ENCODE assay signal across 8 cellular contexts in the genomic region with DNA sequence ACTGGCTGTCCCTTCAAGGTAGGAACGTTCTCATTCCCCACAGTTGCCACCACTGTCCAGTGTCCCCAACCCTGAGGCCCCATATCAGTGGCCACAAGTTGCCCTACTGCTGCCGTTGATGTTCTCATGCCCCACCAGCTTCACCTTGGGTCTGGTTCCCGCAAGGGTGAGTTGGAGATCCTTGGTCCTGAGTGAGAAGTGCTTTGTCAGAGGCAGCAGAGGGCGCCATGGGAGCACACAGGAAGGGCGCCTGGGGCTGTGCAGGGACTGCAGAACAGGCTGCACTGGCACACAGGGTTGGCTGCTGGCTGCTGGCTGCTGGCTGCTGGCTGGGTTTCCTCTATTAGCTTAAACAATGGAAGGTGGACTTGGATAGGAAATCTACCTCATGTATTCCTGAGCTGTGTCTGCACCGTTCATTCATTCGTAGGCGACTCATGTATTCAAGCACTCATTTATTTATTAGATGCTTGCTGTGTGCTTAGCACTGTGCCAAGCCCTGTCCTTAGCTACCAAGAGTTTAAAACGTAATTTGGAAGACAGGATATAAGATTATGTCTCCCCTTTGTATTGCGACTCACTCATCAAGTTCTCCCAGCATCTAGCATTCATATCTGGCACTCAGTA. TPM values are rescaled to one million over a fixed set of nuclear protein-coding genes. Genes with fewer than 3 reads are reported as not detected.
A peak's percentile ranks its signal among the peaks of the same experiment; 100 is the strongest.
DNase-seq lines count a peak whose midpoint lies in the region; ATAC-seq and TF ChIP-seq lines count a peak whose summit lies in the region.

No MANE protein-coding gene starts in this region.

- no peaks in the 10 kb centered on the region for H3K9me3 Mint-ChIP-seq in activated naive CD4-positive, alpha-beta T cell treated with anti-CD3 and anti-CD28 coated beads, Interleukin-2, amount 10 ng/mL, durations not matched to agents 7 days and 5 days
- no peaks in the 10 kb centered on the region for H3K9me3 Mint-ChIP-seq in mesothelial cell of epicardium

- no peaks in the 10 kb centered on the region for H3K36me3 Mint-ChIP-seq in activated naive CD4-positive, alpha-beta T cell treated with anti-CD3 and anti-CD28 coated beads, Interleukin-2, amount 10 ng/mL, durations not matched to agents 7 days and 5 days
- no peaks in the 10 kb centered on the region for H3K36me3 Mint-ChIP-seq in mesothelial cell of epicardium

- peaks cover 23% of the 10 kb centered on the region for H3K4me1 Mint-ChIP-seq in activated naive CD4-positive, alpha-beta T cell treated with anti-CD3 and anti-CD28 coated beads, Interleukin-2, amount 10 ng/mL, durations not matched to agents 7 days and 5 days
- H3K4me1 Mint-ChIP-seq in mesothelial cell of epicardium = no peaks in the 10 kb centered on the region

- DNase-seq in EH (ENCODE audit: low read depth) (peak; percentile 62), HUDEP-2 (lab: John Stamatoyannopoulos, UW; ENCODE audit: unreplicated experiment in 76 of 76) (peak in 65 of 76 experiments; percentile 10 to 81 (median 47)), NOMO-1 treated with dmso at 0.1 percent for 144 hours (lab: John Stamatoyannopoulos, UW; ENCODE audit: unreplicated experiment) (peak; percentile 84), left ventricle myocardium superior (peak; percentile 65), mesothelial cell of epicardium (ENCODE audit: low spot score in 2 of 2, unreplicated experiment in 2 of 2) (no peak)
- peak; percentile 63 for DNase-seq in activated naive CD4-positive, alpha-beta T cell treated with anti-CD3 and anti-CD28 coated beads, Interleukin-2, amount 10 ng/mL, durations not matched to agents 7 days and 5 days
- DNase-seq in stimulated activated CD4-positive, alpha-beta T cell treated with anti-CD3 and anti-CD28 coated beads, Interleukin-4, amount 100 ng/mL, for 1 hour = peak; percentile 33

- TF ChIP-seq CTCF in mesothelial cell of epicardium (IDR thresholded peaks at IDR 0.05; ENCODE audit: unreplicated experiment) = no peak

- ATAC-seq in left ventricle myocardium superior = peak; percentile 65
- no peak for ATAC-seq in GM18867 (IDR thresholded peaks at IDR 0.05; ENCODE audit: unreplicated experiment)

- intact Hi-C loops in left ventricle myocardium superior (cut with micrococcal nuclease) = no loop called here

- no peak overlapping the region for H3K27ac Mint-ChIP-seq in activated naive CD4-positive, alpha-beta T cell treated with anti-CD3 and anti-CD28 coated beads, Interleukin-2, amount 10 ng/mL, durations not matched to agents 7 days and 5 days
- H3K27ac Mint-ChIP-seq in mesothelial cell of epicardium = no peak overlapping the region

- H3K27me3 Mint-ChIP-seq in activated naive CD4-positive, alpha-beta T cell treated with anti-CD3 and anti-CD28 coated beads, Interleukin-2, amount 10 ng/mL, durations not matched to agents 7 days and 5 days = peaks cover 36% of the 10 kb centered on the region
- peaks cover 10% of the 10 kb centered on the region for H3K27me3 Mint-ChIP-seq in mesothelial cell of epicardium (ENCODE audit: low read depth)

- H3K4me3 Mint-ChIP-seq in activated naive CD4-positive, alpha-beta T cell treated with anti-CD3 and anti-CD28 coated beads, Interleukin-2, amount 10 ng/mL, durations not matched to agents 7 days and 5 days = no peak overlapping the region
- H3K4me3 Mint-ChIP-seq in mesothelial cell of epicardium = no peak overlapping the region

- CTCF ChIA-PET in activated naive CD4-positive, alpha-beta T cell treated with anti-CD3 and anti-CD28 coated beads, Interleukin-2, amount 10 ng/mL, durations not matched to agents 7 days and 5 days (lab: Charles Lee) = interaction anchor here (0.7 to 9.2 kb wide), 16 partner anchors 9 to 155 kb away, joined by 3 to 172 read pairs (median 4); no protein-coding TSS in a partner anchor

RNA-seq across cellular contexts. Expression of a gene that starts 2.1 kb away (rescaled TPM):
- total RNA-seq in left ventricle myocardium superior (87.0 TPM), mesothelial cell of epicardium (2.0 to 4.2 TPM (median 3.5 TPM) in 3 replicates)

RNA-seq across cellular contexts. Expression of a gene that starts 6.9 kb away (rescaled TPM):
- not detected for total RNA-seq in left ventricle myocardium superior
- 0.11 TPM in 1 of 3 replicates, not detected in the others for total RNA-seq in mesothelial cell of epicardium

RNA-seq across cellular contexts. Expression of a gene that starts 19.9 kb away (rescaled TPM):
- total RNA-seq in left ventricle myocardium superior = 3.5 TPM
- total RNA-seq in mesothelial cell of epicardium = not detected in 3 replicates

RNA-seq across cellular contexts. Expression of a gene that starts 35.3 kb away (rescaled TPM):
- total RNA-seq in left ventricle myocardium superior = 40.7 TPM
- not detected in 3 replicates for total RNA-seq in mesothelial cell of epicardium

RNA-seq across cellular contexts. Expression of a gene that starts 42.8 kb away (rescaled TPM):
- total RNA-seq in left ventricle myocardium superior (not detected), mesothelial cell of epicardium (not detected in 3 replicates)

Comparison
In these comparisons a context has a peak if more than half of its experiments do, and no peak if none do; other contexts are left out.
1. DNase-seq: peak in EH (single experiment), HUDEP-2 (65 of 76), NOMO-1 treated with dmso at 0.1 percent for 144 hours (single experiment), activated naive CD4-positive, alpha-beta T cell treated with anti-CD3 and anti-CD28 coated beads, Interleukin-2, amount 10 ng/mL, durations not matched to agents 7 days and 5 days (single experiment), left ventricle myocardium superior (single experiment) and stimulated activated CD4-positive, alpha-beta T cell treated with anti-CD3 and anti-CD28 coated beads, Interleukin-4, amount 100 ng/mL, for 1 hour (single experiment); none in mesothelial cell of epicardium (0 of 2).
2. RNA of a gene that starts 2.1 kb away (total RNA-seq): 87.0 TPM in left ventricle myocardium superior (single experiment); 2.0 to 4.2 TPM in mesothelial cell of epicardium; every median in the first group is over 10 times any median in the second.